22 cellular contexts compared by ENCODE assay signal in the genomic region with DNA sequence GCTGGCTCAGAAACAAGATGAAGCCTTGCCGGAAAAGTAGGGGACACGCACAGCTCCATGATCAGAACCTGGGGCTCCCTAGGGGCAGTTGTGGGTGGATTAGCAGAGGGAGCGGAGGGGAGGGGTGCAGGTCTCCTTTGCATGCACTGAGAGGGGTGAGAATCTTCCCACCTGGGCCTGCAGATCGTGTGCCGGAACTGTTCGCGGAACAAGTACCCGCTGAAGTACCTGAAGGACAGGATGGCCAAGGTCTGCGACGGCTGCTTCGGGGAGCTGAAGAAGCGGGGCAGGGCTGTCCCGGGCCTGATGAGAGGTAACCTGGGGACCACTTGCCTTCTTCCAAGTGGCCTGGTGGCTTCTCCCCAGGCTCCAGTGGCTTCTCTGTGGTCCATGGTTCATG.
"Had no signal": no experiment of that assay in that cellular context is flagged by ENCODE, and none has a peak within 500 bp of the region (broad histone marks: within the 10 kb centered on the region; RNA-seq: fewer than 3 reads in every experiment).

No MANE protein-coding gene starts in this region.

- H3K27me3 ChIP-seq: hepatocyte, neural progenitor cell, neutrophil, right atrium auricular region, right lobe of liver, stomach, tibial nerve, vagina had no signal

- DNase-seq: heart right ventricle; islet precursor cell; lower lobe of right lung; mammary epithelial cell; mesenchymal stem cell; naive thymus-derived CD8-positive, alpha-beta T cell; occipital lobe; right lobe of liver; stimulated activated CD4-positive, alpha-beta T cell treated with anti-CD3 and anti-CD28 coated beads, Interleukin-12 subunit alpha, Interleukin-12 subunit beta, amount 100 ng/mL, for 4 hours; stimulated activated CD4-positive, alpha-beta T cell treated with anti-CD3 and anti-CD28 coated beads, Interleukin-15, amount 100 ng/mL, for 24 hours; stimulated activated CD4-positive, alpha-beta T cell treated with anti-CD3 and anti-CD28 coated beads, Interleukin-2, amount 100 ng/mL, for 24 hours; stimulated activated CD4-positive, alpha-beta T cell treated with anti-CD3 and anti-CD28 coated beads, Interleukin-4, amount 100 ng/mL, for 1 hour; stimulated activated naive B cell treated with anti-CD40 and anti-IgM and Interleukin-4, amounts not matched to agents 10 μg/mL and 1 μg/mL and 100 μg/mL, for 72 hours; stimulated activated naive CD8-positive, alpha-beta T cell treated with anti-CD3 and anti-CD28 coated beads, Interleukin-15, Interleukin-2, amounts not matched to agents 100 U/mL and 50 U/mL, for 24 hours had no signal

- H3K4me3 ChIP-seq: heart right ventricle, hepatocyte, lower lobe of right lung, neural progenitor cell, right atrium auricular region, right lobe of liver, smooth muscle cell, stomach, tibial nerve, vagina had no signal

- ATAC-seq: lower lobe of right lung; naive thymus-derived CD8-positive, alpha-beta T cell; right lobe of liver; stimulated activated naive B cell treated with anti-CD40 and anti-IgM and Interleukin-4, amounts not matched to agents 10 μg/mL and 1 μg/mL and 100 μg/mL, for 72 hours; stimulated activated naive CD8-positive, alpha-beta T cell treated with anti-CD3 and anti-CD28 coated beads, Interleukin-15, Interleukin-2, amounts not matched to agents 100 U/mL and 50 U/mL, for 24 hours had no signal

- H3K27ac ChIP-seq: heart right ventricle, hepatocyte, lower lobe of right lung, neural progenitor cell, neutrophil, right atrium auricular region, right lobe of liver, stomach, tibial nerve, vagina had no signal

- H3K36me3 ChIP-seq: neural progenitor cell, neutrophil, right atrium auricular region, right lobe of liver, vagina had no signal

- H3K9me3 ChIP-seq: heart right ventricle, lower lobe of right lung, neutrophil, right atrium auricular region, right lobe of liver, stomach, tibial nerve, vagina had no signal
